In genomic region chr7:151687523-151688235, GRCh38 we compare ENCODE assay signal across 1 cellular context.
TF ChIP-seq lines count a peak whose summit lies in the region.

No MANE protein-coding gene starts in this region.

TF ChIP-seq in SK-N-SH, 30 proteins besides CTCF, POLR2A, EP300 and RAD21 (continued from another document):
- TF ChIP-seq, protein P1, sequence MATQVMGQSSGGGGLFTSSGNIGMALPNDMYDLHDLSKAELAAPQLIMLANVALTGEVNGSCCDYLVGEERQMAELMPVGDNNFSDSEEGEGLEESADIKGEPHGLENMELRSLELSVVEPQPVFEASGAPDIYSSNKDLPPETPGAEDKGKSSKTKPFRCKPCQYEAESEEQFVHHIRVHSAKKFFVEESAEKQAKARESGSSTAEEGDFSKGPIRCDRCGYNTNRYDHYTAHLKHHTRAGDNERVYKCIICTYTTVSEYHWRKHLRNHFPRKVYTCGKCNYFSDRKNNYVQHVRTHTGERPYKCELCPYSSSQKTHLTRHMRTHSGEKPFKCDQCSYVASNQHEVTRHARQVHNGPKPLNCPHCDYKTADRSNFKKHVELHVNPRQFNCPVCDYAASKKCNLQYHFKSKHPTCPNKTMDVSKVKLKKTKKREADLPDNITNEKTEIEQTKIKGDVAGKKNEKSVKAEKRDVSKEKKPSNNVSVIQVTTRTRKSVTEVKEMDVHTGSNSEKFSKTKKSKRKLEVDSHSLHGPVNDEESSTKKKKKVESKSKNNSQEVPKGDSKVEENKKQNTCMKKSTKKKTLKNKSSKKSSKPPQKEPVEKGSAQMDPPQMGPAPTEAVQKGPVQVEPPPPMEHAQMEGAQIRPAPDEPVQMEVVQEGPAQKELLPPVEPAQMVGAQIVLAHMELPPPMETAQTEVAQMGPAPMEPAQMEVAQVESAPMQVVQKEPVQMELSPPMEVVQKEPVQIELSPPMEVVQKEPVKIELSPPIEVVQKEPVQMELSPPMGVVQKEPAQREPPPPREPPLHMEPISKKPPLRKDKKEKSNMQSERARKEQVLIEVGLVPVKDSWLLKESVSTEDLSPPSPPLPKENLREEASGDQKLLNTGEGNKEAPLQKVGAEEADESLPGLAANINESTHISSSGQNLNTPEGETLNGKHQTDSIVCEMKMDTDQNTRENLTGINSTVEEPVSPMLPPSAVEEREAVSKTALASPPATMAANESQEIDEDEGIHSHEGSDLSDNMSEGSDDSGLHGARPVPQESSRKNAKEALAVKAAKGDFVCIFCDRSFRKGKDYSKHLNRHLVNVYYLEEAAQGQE (IDR thresholded peaks at IDR 0.05; ENCODE audit: low read depth, low read length): peak; percentile 75; the same call in 1 of the 2 replicates
- no peak for TF ChIP-seq SMC3 (IDR thresholded peaks at IDR 0.05; ENCODE audit: low read depth, low read length)
- TF ChIP-seq, protein P2, sequence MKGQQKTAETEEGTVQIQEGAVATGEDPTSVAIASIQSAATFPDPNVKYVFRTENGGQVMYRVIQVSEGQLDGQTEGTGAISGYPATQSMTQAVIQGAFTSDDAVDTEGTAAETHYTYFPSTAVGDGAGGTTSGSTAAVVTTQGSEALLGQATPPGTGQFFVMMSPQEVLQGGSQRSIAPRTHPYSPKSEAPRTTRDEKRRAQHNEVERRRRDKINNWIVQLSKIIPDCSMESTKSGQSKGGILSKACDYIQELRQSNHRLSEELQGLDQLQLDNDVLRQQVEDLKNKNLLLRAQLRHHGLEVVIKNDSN (IDR thresholded peaks at IDR 0.05; ENCODE audit: borderline replicate concordance, low read depth): no peak
- peak; percentile 86 for TF ChIP-seq NFIC (IDR thresholded peaks at IDR 0.05; ENCODE audit: borderline replicate concordance)
- TF ChIP-seq RXRA (IDR thresholded peaks at IDR 0.05; ENCODE audit: borderline replicate concordance, low read depth): peak; percentile 93
- TF ChIP-seq RCOR1 (IDR thresholded peaks at IDR 0.05; ENCODE audit: low read length): no peak
- TF ChIP-seq YY1 (IDR thresholded peaks at IDR 0.05; ENCODE audit: low read depth): peak; percentile 74; the same call in 1 of the 2 replicates
- no peak for TF ChIP-seq FOXJ3 (CRISPR knock-in tag; IDR thresholded peaks at IDR 0.05)
- peak; percentile 73; the same call in 1 of the 2 replicates for TF ChIP-seq FOXM1 (IDR thresholded peaks at IDR 0.05; ENCODE audit: low read depth)
- TF ChIP-seq MEF2A (IDR thresholded peaks at IDR 0.05; ENCODE audit: borderline replicate concordance, low read depth): peak; percentile 42; the same call in 1 of the 2 replicates
- peak; percentile 99 for TF ChIP-seq FOSL2 (IDR thresholded peaks at IDR 0.05; ENCODE audit: borderline replicate concordance, low read depth)
- TF ChIP-seq, protein P3, sequence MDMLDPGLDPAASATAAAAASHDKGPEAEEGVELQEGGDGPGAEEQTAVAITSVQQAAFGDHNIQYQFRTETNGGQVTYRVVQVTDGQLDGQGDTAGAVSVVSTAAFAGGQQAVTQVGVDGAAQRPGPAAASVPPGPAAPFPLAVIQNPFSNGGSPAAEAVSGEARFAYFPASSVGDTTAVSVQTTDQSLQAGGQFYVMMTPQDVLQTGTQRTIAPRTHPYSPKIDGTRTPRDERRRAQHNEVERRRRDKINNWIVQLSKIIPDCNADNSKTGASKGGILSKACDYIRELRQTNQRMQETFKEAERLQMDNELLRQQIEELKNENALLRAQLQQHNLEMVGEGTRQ (IDR thresholded peaks at IDR 0.05; ENCODE audit: borderline replicate concordance, low read depth, low read length): no peak
- TF ChIP-seq, protein P4, sequence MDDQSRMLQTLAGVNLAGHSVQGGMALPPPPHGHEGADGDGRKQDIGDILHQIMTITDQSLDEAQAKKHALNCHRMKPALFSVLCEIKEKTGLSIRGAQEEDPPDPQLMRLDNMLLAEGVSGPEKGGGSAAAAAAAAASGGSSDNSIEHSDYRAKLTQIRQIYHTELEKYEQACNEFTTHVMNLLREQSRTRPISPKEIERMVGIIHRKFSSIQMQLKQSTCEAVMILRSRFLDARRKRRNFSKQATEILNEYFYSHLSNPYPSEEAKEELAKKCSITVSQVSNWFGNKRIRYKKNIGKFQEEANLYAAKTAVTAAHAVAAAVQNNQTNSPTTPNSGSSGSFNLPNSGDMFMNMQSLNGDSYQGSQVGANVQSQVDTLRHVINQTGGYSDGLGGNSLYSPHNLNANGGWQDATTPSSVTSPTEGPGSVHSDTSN (IDR thresholded peaks at IDR 0.05): peak; percentile 58; the same call in 1 of the 2 replicates
